Comparison of ENCODE assay signal across 1 cellular context in genomic region chr4:26110493-26110892, GRCh38.
TF ChIP-seq lines count a peak whose summit lies in the region.

No MANE protein-coding gene starts in this region.

TF ChIP-seq in GM23338, 12 proteins besides CTCF, POLR2A, EP300 and RAD21 (continued from another document):
- TF ChIP-seq NANOG (IDR thresholded peaks at IDR 0.05; ENCODE audit: borderline replicate concordance) (no peak), POLR2AphosphoS5 (IDR thresholded peaks at IDR 0.05; ENCODE audit: low read depth) (no peak), STAT1 (IDR thresholded peaks at IDR 0.05; ENCODE audit: unreplicated experiment) (no peak)
- TF ChIP-seq, protein P1, sequence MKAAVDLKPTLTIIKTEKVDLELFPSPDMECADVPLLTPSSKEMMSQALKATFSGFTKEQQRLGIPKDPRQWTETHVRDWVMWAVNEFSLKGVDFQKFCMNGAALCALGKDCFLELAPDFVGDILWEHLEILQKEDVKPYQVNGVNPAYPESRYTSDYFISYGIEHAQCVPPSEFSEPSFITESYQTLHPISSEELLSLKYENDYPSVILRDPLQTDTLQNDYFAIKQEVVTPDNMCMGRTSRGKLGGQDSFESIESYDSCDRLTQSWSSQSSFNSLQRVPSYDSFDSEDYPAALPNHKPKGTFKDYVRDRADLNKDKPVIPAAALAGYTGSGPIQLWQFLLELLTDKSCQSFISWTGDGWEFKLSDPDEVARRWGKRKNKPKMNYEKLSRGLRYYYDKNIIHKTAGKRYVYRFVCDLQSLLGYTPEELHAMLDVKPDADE (IDR thresholded peaks at IDR 0.05) = no peak
